In genomic region chr11:57214494-57214893, GRCh38 we compare ENCODE assay signal across 10 cellular contexts. TPM values are rescaled to one million over a fixed set of nuclear protein-coding genes. Genes with fewer than 3 reads are reported as not detected.
A peak's percentile ranks its signal among the peaks of the same experiment; 100 is the strongest.
DNase-seq lines count a peak whose midpoint lies in the region; TF ChIP-seq lines count a peak whose summit lies in the region.
"Had no signal": no experiment of that assay in that cellular context is flagged by ENCODE, and none has a peak within 500 bp of the region (broad histone marks: within the 10 kb centered on the region; RNA-seq: fewer than 3 reads in every experiment).

No MANE protein-coding gene starts in this region.

- no peaks in the 10 kb centered on the region for H3K79me2 ChIP-seq in mesendoderm (ENCODE audit: control insufficient read depth, insufficient read depth, low read length)

- H3K27ac ChIP-seq in mesendoderm (ENCODE audit: low read depth, low read length): no peak overlapping the region
- H3K27ac ChIP-seq in CD4-positive, alpha-beta memory T cell (ENCODE audit: low read depth, low read length): no peak overlapping the region
- H3K27ac ChIP-seq: dorsolateral prefrontal cortex had no signal

- no peak overlapping the region for H3K23ac ChIP-seq in mesendoderm (ENCODE audit: low read length)

- CTCF ChIA-PET in CD4-positive, alpha-beta memory T cell (lab: Charles Lee; ENCODE audit: partially characterized antibody): no interaction called here

- no peak overlapping the region for H2BK15ac ChIP-seq in mesendoderm (replicated peaks; ENCODE audit: low read depth)

- peak overlapping the region; percentile 34 for H3K18ac ChIP-seq in mesendoderm (ENCODE audit: low read length)

- no peak overlapping the region for H3K27ac Mint-ChIP-seq in CD4-positive, alpha-beta memory T cell
- H3K27ac Mint-ChIP-seq: CD4-positive, CD25-positive, alpha-beta regulatory T cell had no signal

- H3K36me3 ChIP-seq in mesendoderm (ENCODE audit: control insufficient read depth, insufficient read depth, low read length): no peaks in the 10 kb centered on the region
- no peaks in the 10 kb centered on the region for H3K36me3 ChIP-seq in CD4-positive, alpha-beta memory T cell (ENCODE audit: insufficient read depth, low read length)

- H4K8ac ChIP-seq in mesendoderm (ENCODE audit: low read depth, low read length): no peak overlapping the region

- H3K4me3 ChIP-seq in epithelial cell of proximal tubule (ENCODE audit: low read depth, low read length) (no peak overlapping the region), mesendoderm (ENCODE audit: low read length) (no peak overlapping the region)
- H3K4me3 ChIP-seq in CD4-positive, alpha-beta memory T cell (ENCODE audit: low read length in 2 of 2): no peak overlapping the region
- H3K4me3 ChIP-seq: dorsolateral prefrontal cortex had no signal

- H3K27me3 ChIP-seq in mesendoderm (ENCODE audit: insufficient read depth, low read length, poor library complexity): no peaks in the 10 kb centered on the region
- no peaks in the 10 kb centered on the region for H3K27me3 ChIP-seq in CD4-positive, alpha-beta memory T cell (ENCODE audit: insufficient read depth, low read length)

- no peak for TF ChIP-seq CTCF in AG09319 (IDR thresholded peaks at IDR 0.05; ENCODE audit: low read depth, low read length)
- TF ChIP-seq CTCF in epithelial cell of proximal tubule (conservative IDR thresholded peaks at IDR 0.05; ENCODE audit: low read depth, low read length): no peak

- peaks cover 3 to 10% of the 10 kb centered on the region in 2 donors for H3K27me3 Mint-ChIP-seq in CD4-positive, alpha-beta memory T cell

- no peak overlapping the region for H2AK5ac ChIP-seq in mesendoderm (ENCODE audit: low read length)

- no peaks in the 10 kb centered on the region for H3K9me3 ChIP-seq in CD4-positive, alpha-beta memory T cell (ENCODE audit: control insufficient read depth in 1 of 2, low read length in 2 of 2)

- H3K4ac ChIP-seq in mesendoderm (ENCODE audit: low read depth, low read length): peak overlapping the region; percentile 49

- intact Hi-C loops in CD4-positive, alpha-beta memory T cell (cut with micrococcal nuclease): no loop called here

- H4K5ac ChIP-seq in mesendoderm (ENCODE audit: low read length): no peak overlapping the region

- POLR2A ChIA-PET in CD4-positive, alpha-beta memory T cell (lab: Charles Lee; ENCODE audit: partially characterized antibody): no interaction called here

- no peak overlapping the region for H3K4me2 ChIP-seq in mesendoderm (ENCODE audit: low read length)

- no peaks in the 10 kb centered on the region for H3K9me3 Mint-ChIP-seq in CD4-positive, alpha-beta memory T cell

- no peaks in the 10 kb centered on the region for H3K36me3 Mint-ChIP-seq in CD4-positive, alpha-beta memory T cell
- H3K36me3 Mint-ChIP-seq: CD4-positive, CD25-positive, alpha-beta regulatory T cell had no signal

- H3K4me3 Mint-ChIP-seq in CD4-positive, alpha-beta memory T cell: no peak overlapping the region
- H3K4me3 Mint-ChIP-seq: CD4-positive, CD25-positive, alpha-beta regulatory T cell had no signal

- peak; percentile 34 for DNase-seq in AG09319 (ENCODE audit: extremely low read depth, low read depth)
- DNase-seq in NCI-H226: peak; percentile 77
- DNase-seq in epithelial cell of proximal tubule (ENCODE audit: low read depth): peak; percentile 30
- DNase-seq in mesendoderm: peak; percentile 36
- DNase-seq in CD4-positive, alpha-beta memory T cell: no peak
- no peak for DNase-seq in NCI-H128 (lab: John Stamatoyannopoulos, UW; ENCODE audit: unreplicated experiment)
- DNase-seq in DMS114 treated with DMSO at 0.1 percent for 48 hours (lab: John Stamatoyannopoulos, UW; ENCODE audit: unreplicated experiment): no peak
- DNase-seq in ecto neural progenitor cell (ENCODE audit: low spot score): no peak
- DNase-seq: CD4-positive, CD25-positive, alpha-beta regulatory T cell; dorsolateral prefrontal cortex had no signal

- H3K56ac ChIP-seq in mesendoderm (ENCODE audit: low read length): peak overlapping the region; percentile 77

- H3K4me1 ChIP-seq in mesendoderm (ENCODE audit: control insufficient read depth, low read depth, low read length): peaks cover 16% of the 10 kb centered on the region
- no peaks in the 10 kb centered on the region for H3K4me1 ChIP-seq in CD4-positive, alpha-beta memory T cell (ENCODE audit: insufficient read depth, low read length)

- H2BK120ac ChIP-seq in mesendoderm (ENCODE audit: low read depth, low read length): peak overlapping the region; percentile 10

- H3K79me1 ChIP-seq in mesendoderm (ENCODE audit: low read length): no peaks in the 10 kb centered on the region

- H3K4me1 Mint-ChIP-seq in CD4-positive, alpha-beta memory T cell: no peaks in the 10 kb centered on the region
- H3K4me1 Mint-ChIP-seq: CD4-positive, CD25-positive, alpha-beta regulatory T cell had no signal

- no peak overlapping the region for H3K9ac ChIP-seq in mesendoderm (ENCODE audit: low read length)

- no CpG with 5 or more reads among the region's 3 CpGs for WGBS in mesendoderm (ENCODE audit: extremely low coverage, insufficient coverage, low lambda C conversion rate)

- peak overlapping the region; percentile 12 for H2BK5ac ChIP-seq in mesendoderm (ENCODE audit: low read length)

RNA-seq across cellular contexts. Expression of gene APLNR, which starts 22.6 kb away (rescaled TPM):
- total RNA-seq in epithelial cell of proximal tubule: not detected in 2 replicates
- polyA plus RNA-seq in mesendoderm (2013, experiment 1 of 2): 17.1 TPM
- 15.2 TPM for polyA plus RNA-seq in mesendoderm (2013, experiment 2 of 2)
- total RNA-seq in CD4-positive, alpha-beta memory T cell: not detected
- polyA plus RNA-seq in CD4-positive, alpha-beta memory T cell: not detected
- total RNA-seq: CD4-positive, CD25-positive, alpha-beta regulatory T cell had no signal
- polyA plus RNA-seq: CD4-positive, CD25-positive, alpha-beta regulatory T cell had no signal

RNA-seq across cellular contexts. Expression of gene LRRC55, which starts 32.7 kb away (rescaled TPM):
- not detected in 2 replicates for total RNA-seq in epithelial cell of proximal tubule
- polyA plus RNA-seq in mesendoderm (2013, experiment 1 of 2): 0.38 TPM
- 0.25 TPM for polyA plus RNA-seq in mesendoderm (2013, experiment 2 of 2)
- not detected for total RNA-seq in CD4-positive, alpha-beta memory T cell
- not detected for polyA plus RNA-seq in CD4-positive, alpha-beta memory T cell
- total RNA-seq: CD4-positive, CD25-positive, alpha-beta regulatory T cell had no signal
- polyA plus RNA-seq: CD4-positive, CD25-positive, alpha-beta regulatory T cell had no signal

Comparison
In these comparisons a context has a peak if more than half of its experiments do, and no peak if none do; other contexts are left out.
1. DNase-seq: peak in AG09319 (single experiment), NCI-H226 (single experiment), epithelial cell of proximal tubule (single experiment) and mesendoderm (single experiment); none in CD4-positive, alpha-beta memory T cell (0 of 5), NCI-H128 (single experiment), DMS114 treated with DMSO at 0.1 percent for 48 hours (single experiment) and ecto neural progenitor cell (single experiment).